In the genomic region with DNA sequence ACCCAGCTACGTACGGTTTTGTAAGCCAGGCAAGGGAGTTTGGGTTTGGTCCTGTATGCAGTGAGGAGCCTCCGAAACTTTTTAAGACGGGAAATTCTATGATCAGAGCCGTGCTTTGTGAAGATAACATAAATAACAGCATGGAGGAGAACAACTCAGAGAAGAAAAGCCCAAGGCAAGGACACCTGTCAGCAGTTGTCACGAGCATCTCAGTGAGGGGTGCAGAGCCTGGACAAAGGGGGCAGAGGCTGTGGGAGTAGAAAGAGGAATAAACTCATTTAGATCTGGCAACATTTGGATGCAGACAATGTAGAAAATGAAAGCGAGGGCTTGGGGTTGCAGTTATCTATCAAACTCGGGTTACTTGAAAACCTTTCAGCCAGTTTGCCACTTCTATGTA, we compare ENCODE assay signal across 33 cellular contexts.
A peak's percentile ranks its signal among the peaks of the same experiment; 100 is the strongest.
DNase-seq lines count a peak whose midpoint lies in the region; ATAC-seq and TF ChIP-seq lines count a peak whose summit lies in the region.
"Had no signal": no experiment of that assay in that cellular context is flagged by ENCODE, and none has a peak within 500 bp of the region (broad histone marks: within the 10 kb centered on the region; RNA-seq: fewer than 3 reads in every experiment).

No MANE protein-coding gene starts in this region.

- H3K4me1 ChIP-seq in PC-3 (ENCODE audit: insufficient read depth, low read length), result no peaks in the 10 kb centered on the region
- no peaks in the 10 kb centered on the region for H3K4me1 ChIP-seq in SJCRH30
- H3K4me1 ChIP-seq: A549, BE2C, BLaER1, Caco-2 had no signal

- H3F3A ChIP-seq in PC-3 (ENCODE audit: low read length, unreplicated experiment), result no peaks in the 10 kb centered on the region

- H3K27me3 Mint-ChIP-seq in HFFc6 (ENCODE audit: insufficient read depth), result peaks cover 7% of the 10 kb centered on the region
- no peaks in the 10 kb centered on the region for H3K27me3 Mint-ChIP-seq in activated T-cell treated with anti-CD3 and anti-CD28 coated beads, Interleukin-2, amount 50 U/mL, for 72 hours (ENCODE audit: low read depth)
- H3K27me3 Mint-ChIP-seq: B cell had no signal

- peak overlapping the region; percentile 36; the same call in 1 of the 2 replicates for H2AFZ ChIP-seq in PC-3 (ENCODE audit: low read length)

- H3K27ac ChIP-seq in PC-3 (ENCODE audit: low read length) (no peak overlapping the region), SJCRH30 (no peak overlapping the region)
- H3K27ac ChIP-seq: 22Rv1; A549; BLaER1; BLaER1 treated with 17β-estradiol and CSF1 and Interleukin-3, amounts not matched to agents 10 nM and 100 nM; C4-2B had no signal

- H4K20me1 ChIP-seq in PC-3 (ENCODE audit: low read length), result no peaks in the 10 kb centered on the region
- H4K20me1 ChIP-seq: BLaER1; BLaER1 treated with 17β-estradiol and CSF1 and Interleukin-3, amounts not matched to agents 10 nM and 100 nM had no signal

- H3K27ac Mint-ChIP-seq in HFFc6, result no peak overlapping the region
- no peak overlapping the region for H3K27ac Mint-ChIP-seq in activated T-cell treated with anti-CD3 and anti-CD28 coated beads, Interleukin-2, amount 50 U/mL, for 72 hours
- H3K27ac Mint-ChIP-seq: B cell; CD14-positive monocyte; CD4-positive, alpha-beta memory T cell; CD4-positive, alpha-beta T cell; CD4-positive, CD25-positive, alpha-beta regulatory T cell; CD8-positive, alpha-beta T cell had no signal

- H3K36me3 Mint-ChIP-seq in HFFc6 (ENCODE audit: low read depth), result no peaks in the 10 kb centered on the region
- H3K36me3 Mint-ChIP-seq in activated T-cell treated with anti-CD3 and anti-CD28 coated beads, Interleukin-2, amount 50 U/mL, for 72 hours (ENCODE audit: insufficient read depth in 2 of 2), result no peaks in the 10 kb centered on the region
- H3K36me3 Mint-ChIP-seq: CD14-positive monocyte; CD4-positive, alpha-beta memory T cell; CD4-positive, CD25-positive, alpha-beta regulatory T cell; CD8-positive, alpha-beta memory T cell; CD8-positive, alpha-beta T cell had no signal

- CTCF ChIA-PET in PC-3 (lab: Charles Lee), result no interaction called here

- no TSS peak for BruUV-seq in PC-3 (replicated peaks; lab: Mats Ljungman, UMichigan)

- H3K4me3 Mint-ChIP-seq in HFFc6, result peak overlapping the region; percentile 10; the same call in 1 of the 2 replicates
- H3K4me3 Mint-ChIP-seq in activated T-cell treated with anti-CD3 and anti-CD28 coated beads, Interleukin-2, amount 50 U/mL, for 72 hours, result no peak overlapping the region
- H3K4me3 Mint-ChIP-seq: B cell; CD14-positive monocyte; CD4-positive, alpha-beta memory T cell; CD4-positive, alpha-beta T cell; CD4-positive, CD25-positive, alpha-beta regulatory T cell; CD8-positive, alpha-beta memory T cell; CD8-positive, alpha-beta T cell had no signal

- intact Hi-C loops in PC-3 (cut with micrococcal nuclease), result no loop called here

- H3K27me3 ChIP-seq in PC-3 (ENCODE audit: low read length) (no peaks in the 10 kb centered on the region), SJCRH30 (no peaks in the 10 kb centered on the region)
- H3K27me3 ChIP-seq: BE2C; BLaER1; BLaER1 treated with 17β-estradiol and CSF1 and Interleukin-3, amounts not matched to agents 10 nM and 100 nM had no signal

- H3K4me3 ChIP-seq in PC-3 (ENCODE audit: low read length), result no peak overlapping the region
- H3K4me3 ChIP-seq in SJCRH30, result peak overlapping the region; percentile 1; the same call in 1 of the 2 replicates
- H3K4me3 ChIP-seq: A549; BLaER1; BLaER1 treated with 17β-estradiol and CSF1 and Interleukin-3, amounts not matched to agents 10 nM and 100 nM had no signal

- H3K36me3 ChIP-seq in PC-3 (ENCODE audit: low read depth, low read length) (no peaks in the 10 kb centered on the region), SJCRH30 (no peaks in the 10 kb centered on the region)
- H3K36me3 ChIP-seq: BE2C; BLaER1; BLaER1 treated with 17β-estradiol and CSF1 and Interleukin-3, amounts not matched to agents 10 nM and 100 nM had no signal

- no peaks in the 10 kb centered on the region for H3K4me1 Mint-ChIP-seq in HFFc6 (ENCODE audit: low read depth)
- no peaks in the 10 kb centered on the region for H3K4me1 Mint-ChIP-seq in activated T-cell treated with anti-CD3 and anti-CD28 coated beads, Interleukin-2, amount 50 U/mL, for 72 hours (ENCODE audit: low read depth)
- H3K4me1 Mint-ChIP-seq: CD8-positive, alpha-beta memory T cell had no signal

- no peak for DNase-seq in HFFc6
- DNase-seq in PC-3, result no peak
- DNase-seq in SJCRH30, result peak; percentile 76 to 90
- no peak for DNase-seq in activated effector memory CD4-positive, alpha-beta T cell treated with Interleukin-2 at 50 U/mL for 16 hours
- DNase-seq in activated T-cell treated with anti-CD3 and anti-CD28 coated beads, Interleukin-2, amount 50 U/mL, for 72 hours, result no peak
- DNase-seq: 8988T; ACHN; AML-193; BE2C; C1 segment of cervical spinal cord; Caco-2; Calu3; CD4-positive, alpha-beta memory T cell; CD4-positive, alpha-beta T cell; CD4-positive, CD25-positive, alpha-beta regulatory T cell; CD8-positive, alpha-beta memory T cell; CD8-positive, alpha-beta T cell; COR-L47; DMS 273 treated with DMSO at 0.1 percent for 48 hours; DMS153; DMS53; DMS79; DMS79 treated with DMSO at 0.1 percent for 48 hours; DND-41; EL had no signal

- H3K9ac ChIP-seq in PC-3 (ENCODE audit: low read length), result no peak overlapping the region
- H3K9ac ChIP-seq: BLaER1; BLaER1 treated with 17β-estradiol and CSF1 and Interleukin-3, amounts not matched to agents 10 nM and 100 nM had no signal

- no peak for TF ChIP-seq CTCF in HFFc6 (IDR thresholded peaks at IDR 0.05)
- TF ChIP-seq CTCF in PC-3 (conservative IDR thresholded peaks at IDR 0.05; ENCODE audit: low read depth, low read length), result no peak

- H3K9me3 ChIP-seq in PC-3 (ENCODE audit: low read length), result no peaks in the 10 kb centered on the region
- no peaks in the 10 kb centered on the region for H3K9me3 ChIP-seq in SJCRH30 (replicated peaks)
- H3K9me3 ChIP-seq: A549, BE2C, BLaER1, Caco-2 had no signal

- no peaks in the 10 kb centered on the region for H3K9me2 ChIP-seq in PC-3 (replicated peaks; ENCODE audit: low read length)

- POLR2A ChIA-PET in PC-3 (lab: Charles Lee; ENCODE audit: unreplicated experiment), result no interaction called here

- no peaks in the 10 kb centered on the region for H3K79me2 ChIP-seq in PC-3 (ENCODE audit: low read length)

- no peak overlapping the region for H3K4me2 ChIP-seq in PC-3 (ENCODE audit: low read length)
- H3K4me2 ChIP-seq: A549; BLaER1; BLaER1 treated with 17β-estradiol and CSF1 and Interleukin-3, amounts not matched to agents 10 nM and 100 nM had no signal

- ATAC-seq in PC-3 (no peak), SK-N-SH treated with all-trans-retinoic acid at 6 μM for 48 hours (no peak)
- no peak for ATAC-seq in activated T-cell treated with anti-CD3 and anti-CD28 coated beads, Interleukin-2, amount 50 U/mL, for 72 hours (replicated peaks in 1 of 2)
- ATAC-seq: A549; CD8-positive, alpha-beta T cell had no signal

- H3K9me3 Mint-ChIP-seq in HFFc6, result no peaks in the 10 kb centered on the region
- peaks cover 0 to 3% of the 10 kb centered on the region in 2 donors for H3K9me3 Mint-ChIP-seq in activated T-cell treated with anti-CD3 and anti-CD28 coated beads, Interleukin-2, amount 50 U/mL, for 72 hours
- H3K9me3 Mint-ChIP-seq: CD4-positive, alpha-beta memory T cell; CD4-positive, alpha-beta T cell; CD8-positive, alpha-beta memory T cell; CD8-positive, alpha-beta T cell had no signal

TF ChIP-seq in SK-N-SH treated with all-trans-retinoic acid at 6 μM for 48 hours, 23 proteins besides CTCF, POLR2A, EP300 and RAD21 (continues in another document):
- no peak for TF ChIP-seq ZNF70 (CRISPR knock-in tag; IDR thresholded peaks at IDR 0.05)
- no peak for TF ChIP-seq TOX (CRISPR knock-in tag; IDR thresholded peaks at IDR 0.05; ENCODE audit: borderline replicate concordance)
- no peak for TF ChIP-seq TSHZ2 (CRISPR knock-in tag; IDR thresholded peaks at IDR 0.05)
- TF ChIP-seq POU6F1 (CRISPR knock-in tag; IDR thresholded peaks at IDR 0.05; ENCODE audit: borderline replicate concordance, low read depth), result no peak
- TF ChIP-seq TCF4 (CRISPR knock-in tag; IDR thresholded peaks at IDR 0.05; ENCODE audit: borderline replicate concordance), result no peak

Comparison
In these comparisons a context has a peak if more than half of its experiments do, and no peak if none do; other contexts are left out.
1. DNase-seq: peak in SJCRH30 (2 of 2); none in HFFc6 (single experiment), PC-3 (single experiment), activated effector memory CD4-positive, alpha-beta T cell treated with Interleukin-2 at 50 U/mL for 16 hours (single experiment) and activated T-cell treated with anti-CD3 and anti-CD28 coated beads, Interleukin-2, amount 50 U/mL, for 72 hours (0 of 2).